In genomic region chr19:12295191-12295590, GRCh38 we compare ENCODE assay signal across 8 cellular contexts. TPM values are rescaled to one million over a fixed set of nuclear protein-coding genes. Genes with fewer than 3 reads are reported as not detected.
DNase-seq lines count a peak whose midpoint lies in the region; ATAC-seq, FAIRE-seq and TF ChIP-seq lines count a peak whose summit lies in the region.

No MANE protein-coding gene starts in this region.

- no peaks in the 10 kb centered on the region for H3K36me3 ChIP-seq in astrocyte (ENCODE audit: insufficient read depth, low read length)
- no peaks in the 10 kb centered on the region for H3K36me3 ChIP-seq in aorta (ENCODE audit: control insufficient read depth in 1 of 2, insufficient read depth in 2 of 2, low read length in 1 of 2)

- H3K27me3 ChIP-seq in astrocyte (ENCODE audit: insufficient read depth, low read length) (no peaks in the 10 kb centered on the region), aorta (ENCODE audit: control insufficient read depth in 1 of 2, insufficient read depth in 2 of 2, low read length in 1 of 2) (no peaks in the 10 kb centered on the region)

- no peaks in the 10 kb centered on the region for H3K27me3 Mint-ChIP-seq in activated naive CD4-positive, alpha-beta T cell treated with anti-CD3 and anti-CD28 coated beads, Interleukin-2, amount 10 ng/mL, durations not matched to agents 7 days and 5 days
- H3K27me3 Mint-ChIP-seq in astrocyte (ENCODE audit: low read depth, unreplicated experiment) (no peaks in the 10 kb centered on the region), memory B cell (no peaks in the 10 kb centered on the region)

- 31 to 33% methylated on average over 11 of the region's 11 CpGs for WGBS in aorta, 2 donors

- H3K4me3 ChIP-seq in astrocyte (ENCODE audit: insufficient read depth, low read depth, low read length): peak overlapping the region; percentile 94
- H3K4me3 ChIP-seq in aorta (ENCODE audit: low read length in 2 of 2): peak overlapping the region; percentile 9 to 63

- no peak for DNase-seq in activated naive CD4-positive, alpha-beta T cell treated with anti-CD3 and anti-CD28 coated beads, Interleukin-2, amount 10 ng/mL, durations not matched to agents 7 days and 5 days
- DNase-seq in activated naive CD4-positive, alpha-beta T cell treated with Interleukin-2 at 50 U/mL for 16 hours: no peak
- DNase-seq in astrocyte (ENCODE audit: low read depth) (no peak), memory B cell (ENCODE audit: low spot score in 2 of 2) (no peak), aorta (no peak), HK-2 (ENCODE audit: unreplicated experiment) (no peak), NCI-H2196 (lab: John Stamatoyannopoulos, UW; ENCODE audit: unreplicated experiment) (no peak)

- no peak for TF ChIP-seq CTCF in astrocyte (IDR thresholded peaks at IDR 0.05; ENCODE audit: insufficient read depth, low read depth, low read length)

- peak overlapping the region; percentile 99 for H2AFZ ChIP-seq in astrocyte (ENCODE audit: low read depth, low read length)

- peak overlapping the region; percentile 100 for H3K4me3 Mint-ChIP-seq in activated naive CD4-positive, alpha-beta T cell treated with anti-CD3 and anti-CD28 coated beads, Interleukin-2, amount 10 ng/mL, durations not matched to agents 7 days and 5 days
- H3K4me3 Mint-ChIP-seq in astrocyte (ENCODE audit: unreplicated experiment): no peak overlapping the region
- H3K4me3 Mint-ChIP-seq in memory B cell: peak overlapping the region; percentile 100

- CTCF ChIA-PET in activated naive CD4-positive, alpha-beta T cell treated with anti-CD3 and anti-CD28 coated beads, Interleukin-2, amount 10 ng/mL, durations not matched to agents 7 days and 5 days (lab: Charles Lee): no interaction called here

- H3K9ac ChIP-seq in astrocyte (ENCODE audit: low read length): peak overlapping the region; percentile 92

- peaks cover 6% of the 10 kb centered on the region for H4K20me1 ChIP-seq in astrocyte (ENCODE audit: insufficient read depth, low read length)

- H3K9me3 ChIP-seq in astrocyte (ENCODE audit: insufficient read depth, low read depth, low read length) (no peaks in the 10 kb centered on the region), aorta (ENCODE audit: control insufficient read depth, low read length) (no peaks in the 10 kb centered on the region)

- FAIRE-seq in astrocyte (lab: Jason Lieb, UNC): no peak

- H3K9me3 Mint-ChIP-seq in activated naive CD4-positive, alpha-beta T cell treated with anti-CD3 and anti-CD28 coated beads, Interleukin-2, amount 10 ng/mL, durations not matched to agents 7 days and 5 days: peaks cover 29% of the 10 kb centered on the region
- peaks cover 26% of the 10 kb centered on the region for H3K9me3 Mint-ChIP-seq in astrocyte (ENCODE audit: unreplicated experiment)
- H3K9me3 Mint-ChIP-seq in memory B cell: no peaks in the 10 kb centered on the region

- peaks cover 9% of the 10 kb centered on the region for H3K4me1 ChIP-seq in astrocyte (ENCODE audit: insufficient read depth, low read length)
- no peaks in the 10 kb centered on the region for H3K4me1 ChIP-seq in aorta (ENCODE audit: control insufficient read depth in 1 of 2, insufficient read depth in 2 of 2, low read length in 2 of 2)

- peaks cover 35% of the 10 kb centered on the region for H3K4me1 Mint-ChIP-seq in activated naive CD4-positive, alpha-beta T cell treated with anti-CD3 and anti-CD28 coated beads, Interleukin-2, amount 10 ng/mL, durations not matched to agents 7 days and 5 days
- no peaks in the 10 kb centered on the region for H3K4me1 Mint-ChIP-seq in astrocyte (ENCODE audit: low read depth, unreplicated experiment)
- peaks cover 23% of the 10 kb centered on the region for H3K4me1 Mint-ChIP-seq in memory B cell

- H3K27ac ChIP-seq in astrocyte (ENCODE audit: low read depth, low read length) (no peak overlapping the region), aorta (ENCODE audit: low read depth in 1 of 2, low read length in 2 of 2) (peak overlapping the region in 1 of 2 donors; percentile 55)

- peaks cover 44% of the 10 kb centered on the region for H3K36me3 Mint-ChIP-seq in activated naive CD4-positive, alpha-beta T cell treated with anti-CD3 and anti-CD28 coated beads, Interleukin-2, amount 10 ng/mL, durations not matched to agents 7 days and 5 days
- no peaks in the 10 kb centered on the region for H3K36me3 Mint-ChIP-seq in astrocyte (ENCODE audit: low read depth, unreplicated experiment)
- peaks cover 2% of the 10 kb centered on the region for H3K36me3 Mint-ChIP-seq in memory B cell

- intact Hi-C loops in aorta (cut with DNase I): loop anchor here (2.0 kb wide), 2 partner anchors 38 to 70 kb away; partner anchors contain the start of genes ZNF442 (in 1 of the 2) and ZNF563 (in 1 of the 2)

- ATAC-seq in memory B cell (ENCODE audit: low read depth) (peak; percentile 1), aorta (ENCODE audit: low FRiP score) (no peak), HG03460 (IDR thresholded peaks at IDR 0.05; ENCODE audit: unreplicated experiment) (no peak)

- H3K4me2 ChIP-seq in astrocyte (ENCODE audit: low read length): peak overlapping the region; percentile 99

- peak overlapping the region; percentile 97 for H3K27ac Mint-ChIP-seq in activated naive CD4-positive, alpha-beta T cell treated with anti-CD3 and anti-CD28 coated beads, Interleukin-2, amount 10 ng/mL, durations not matched to agents 7 days and 5 days
- no peak overlapping the region for H3K27ac Mint-ChIP-seq in astrocyte (ENCODE audit: unreplicated experiment)
- H3K27ac Mint-ChIP-seq in memory B cell: peak overlapping the region; percentile 92

- H3K79me2 ChIP-seq in astrocyte (ENCODE audit: insufficient read depth, low read length): peaks cover 38% of the 10 kb centered on the region

RNA-seq across cellular contexts. Expression of gene ZNF44, which starts 0.5 kb away (rescaled TPM):
- 0.09 TPM in 1 of 2 replicates, not detected in the other for total RNA-seq in astrocyte
- 10 to 100 TPM; 13.9 to 19.9 TPM for total RNA-seq in aorta
- polyA plus RNA-seq in aorta: 1 to 10 TPM; 5.4 to 9.7 TPM

RNA-seq across cellular contexts. Expression of gene ZNF563, which starts 38.2 kb away (rescaled TPM):
- not detected in 2 replicates for total RNA-seq in astrocyte
- total RNA-seq in aorta: 1 to 10 TPM; 2.5 to 5.4 TPM
- 1 to 10 TPM; 1.9 to 2.3 TPM for polyA plus RNA-seq in aorta

Comparison
In these comparisons a context has a peak if more than half of its experiments do, and no peak if none do; other contexts are left out.
1. RNA of gene ZNF44, which starts 0.5 kb away (total RNA-seq): 13.9 to 19.9 TPM in aorta; 0.09 TPM in astrocyte; every median in the first group is over 10 times any median in the second.